ENCODE assay signal across 31 cellular contexts in genomic region chr6:158037021-158037420, GRCh38.
"Had no signal": no experiment of that assay in that cellular context is flagged by ENCODE, and none has a peak within 500 bp of the region (broad histone marks: within the 10 kb centered on the region; RNA-seq: fewer than 3 reads in every experiment).

No MANE protein-coding gene starts in this region.

- H3K27ac ChIP-seq: adrenal gland, cardiac muscle cell, epithelial cell of prostate, esophagus squamous epithelium, hepatocyte, parathyroid adenoma, thyroid gland had no signal

- H3K4me3 Mint-ChIP-seq: activated CD4-positive, alpha-beta memory T cell treated with anti-CD3 and anti-CD28 coated beads, Interleukin-2, amount 10 ng/mL, durations not matched to agents 7 days and 5 days; activated CD4-positive, alpha-beta T cell treated with anti-CD3 and anti-CD28 coated beads, Interleukin-2, amount 10 ng/mL, durations not matched to agents 7 days and 5 days; activated naive CD8-positive, alpha-beta T cell treated with anti-CD3 and anti-CD28 coated beads for 36 hours; brain; memory B cell; naive thymus-derived CD8-positive, alpha-beta T cell; neural crest cell; WTC11 had no signal

- H3K27me3 Mint-ChIP-seq: activated CD4-positive, alpha-beta memory T cell treated with anti-CD3 and anti-CD28 coated beads, Interleukin-2, amount 10 ng/mL, durations not matched to agents 7 days and 5 days; activated CD4-positive, alpha-beta T cell treated with anti-CD3 and anti-CD28 coated beads, Interleukin-2, amount 10 ng/mL, durations not matched to agents 7 days and 5 days; activated naive CD8-positive, alpha-beta T cell treated with anti-CD3 and anti-CD28 coated beads for 36 hours; brain; memory B cell; naive thymus-derived CD8-positive, alpha-beta T cell; stimulated activated naive B cell treated with anti-CD40 and anti-IgM and Interleukin-4, amounts not matched to agents 10 μg/mL and 1 μg/mL and 100 μg/mL, for 72 hours had no signal

- DNase-seq: activated CD4-positive, alpha-beta memory T cell treated with anti-CD3 and anti-CD28 coated beads, Interleukin-2, amount 10 ng/mL, durations not matched to agents 7 days and 5 days; activated CD4-positive, alpha-beta T cell treated with anti-CD3 and anti-CD28 coated beads for 1 hour; activated CD4-positive, alpha-beta T cell treated with anti-CD3 and anti-CD28 coated beads, Interleukin-2, amount 10 ng/mL, durations not matched to agents 7 days and 5 days; activated CD8-positive, alpha-beta memory T cell treated with anti-CD3 and anti-CD28 coated beads, Interleukin-2, amount 50 U/mL, for 48 hours; activated effector memory CD4-positive, alpha-beta T cell treated with Interleukin-2 at 50 U/mL for 16 hours; activated naive CD4-positive, alpha-beta T cell treated with Interleukin-2 at 50 U/mL for 16 hours; activated naive CD8-positive, alpha-beta T cell treated with anti-CD3 and anti-CD28 coated beads for 36 hours; effector CD4-positive, alpha-beta T cell; esophagus squamous epithelium; left cardiac atrium; naive thymus-derived CD8-positive, alpha-beta T cell; nucleus accumbens; stimulated activated CD4-positive, alpha-beta T cell treated with anti-CD3 and anti-CD28 coated beads, Interleukin-15, amount 100 ng/mL, for 24 hours; stimulated activated CD4-positive, alpha-beta T cell treated with anti-CD3 and anti-CD28 coated beads, Interleukin-2, amount 100 ng/mL, for 24 hours; stimulated activated naive B cell treated with anti-CD40 and anti-IgM and Interleukin-4, amounts not matched to agents 10 μg/mL and 1 μg/mL and 100 μg/mL, for 72 hours; stomach; T-helper 2 cell had no signal

- ATAC-seq: left cardiac atrium; naive thymus-derived CD8-positive, alpha-beta T cell; stimulated activated naive B cell treated with anti-CD40 and anti-IgM and Interleukin-4, amounts not matched to agents 10 μg/mL and 1 μg/mL and 100 μg/mL, for 72 hours; WTC11 had no signal

- H3K27ac Mint-ChIP-seq: activated CD4-positive, alpha-beta memory T cell treated with anti-CD3 and anti-CD28 coated beads, Interleukin-2, amount 10 ng/mL, durations not matched to agents 7 days and 5 days; activated CD4-positive, alpha-beta T cell treated with anti-CD3 and anti-CD28 coated beads, Interleukin-2, amount 10 ng/mL, durations not matched to agents 7 days and 5 days; activated naive CD8-positive, alpha-beta T cell treated with anti-CD3 and anti-CD28 coated beads for 36 hours; memory B cell; stimulated activated naive B cell treated with anti-CD40 and anti-IgM and Interleukin-4, amounts not matched to agents 10 μg/mL and 1 μg/mL and 100 μg/mL, for 72 hours; WTC11 had no signal

- H3K9me3 ChIP-seq: adrenal gland, ascending aorta, esophagus squamous epithelium, right atrium auricular region, stomach, thyroid gland had no signal

- FAIRE-seq: endometrium, frontal cortex had no signal

- H2AFZ ChIP-seq: hepatocyte, parathyroid adenoma had no signal

- H3K9me3 Mint-ChIP-seq: activated CD4-positive, alpha-beta memory T cell treated with anti-CD3 and anti-CD28 coated beads, Interleukin-2, amount 10 ng/mL, durations not matched to agents 7 days and 5 days; activated CD4-positive, alpha-beta T cell treated with anti-CD3 and anti-CD28 coated beads, Interleukin-2, amount 10 ng/mL, durations not matched to agents 7 days and 5 days; activated naive CD8-positive, alpha-beta T cell treated with anti-CD3 and anti-CD28 coated beads for 36 hours; neural crest cell had no signal

- H3K27me3 ChIP-seq: adrenal gland, ascending aorta, cardiac muscle cell, esophagus squamous epithelium, hepatocyte, right atrium auricular region, stomach, thyroid gland had no signal

- H3K79me2 ChIP-seq: parathyroid adenoma had no signal

- H3K9ac ChIP-seq: parathyroid adenoma had no signal

- H3K4me2 ChIP-seq: hepatocyte had no signal

- H3K4me3 ChIP-seq: adrenal gland, ascending aorta, cardiac muscle cell, esophagus squamous epithelium, hepatocyte, right atrium auricular region, stomach, thyroid gland had no signal

- H3K36me3 ChIP-seq: adrenal gland, ascending aorta, cardiac muscle cell, thyroid gland had no signal
